8 cellular contexts compared by ENCODE assay signal in genomic region chr22:44710474-44711235, GRCh38. TPM values are rescaled to one million over a fixed set of nuclear protein-coding genes. Genes with fewer than 3 reads are reported as not detected.
A peak's percentile ranks its signal among the peaks of the same experiment; 100 is the strongest.
DNase-seq lines count a peak whose midpoint lies in the region; ATAC-seq lines count a peak whose summit lies in the region.

No MANE protein-coding gene starts in this region.

- H3K27ac ChIP-seq in duodenal mucosa (ENCODE audit: low read depth, low read length): peak overlapping the region; percentile 67

- peaks cover 0 to 12% of the 10 kb centered on the region in 2 donors for H3K36me3 ChIP-seq in duodenal mucosa (ENCODE audit: control insufficient read depth in 1 of 2, insufficient read depth in 2 of 2, low read length in 2 of 2)

- no peaks in the 10 kb centered on the region for H3K27me3 ChIP-seq in duodenal mucosa (ENCODE audit: control insufficient read depth in 1 of 2, insufficient read depth in 2 of 2, low read length in 2 of 2)

- no peaks in the 10 kb centered on the region for H3K9me3 ChIP-seq in duodenal mucosa (ENCODE audit: control insufficient read depth in 1 of 2, low read length in 2 of 2)

- no peak for ATAC-seq in GM21526 (IDR thresholded peaks at IDR 0.05; ENCODE audit: low FRiP score, unreplicated experiment)
- ATAC-seq in left cardiac atrium: no peak
- ATAC-seq in GM19397 (IDR thresholded peaks at IDR 0.05; ENCODE audit: unreplicated experiment): no peak

- intact Hi-C loops in left cardiac atrium (cut with DNase I): no loop called here

- peak; percentile 9 for DNase-seq in NCI-H2029 (lab: John Stamatoyannopoulos, UW)
- no peak for DNase-seq in NCI-H2029 treated with DMSO at 0.1 percent for 48 hours (lab: John Stamatoyannopoulos, UW)
- peak; percentile 19 for DNase-seq in NCI-H526 treated with DMSO at 0.1 percent for 48 hours (lab: John Stamatoyannopoulos, UW)
- DNase-seq in stimulated activated CD8-positive, alpha-beta memory T cell treated with anti-CD3 and anti-CD28 coated beads, Interleukin-2, amount 100 ng/mL, for 48 hours (ENCODE audit: low read depth in 2 of 2): peak; percentile 36 to 48
- no peak for DNase-seq in left cardiac atrium

- H3K9ac ChIP-seq in duodenal mucosa (ENCODE audit: low read depth in 1 of 2, low read length in 2 of 2): peak overlapping the region; percentile 55 to 59

- H3K4me3 ChIP-seq in duodenal mucosa (ENCODE audit: low read depth in 1 of 2, low read length in 2 of 2): peak overlapping the region; percentile 10 to 43

- H3K4me1 ChIP-seq in duodenal mucosa (ENCODE audit: control insufficient read depth in 1 of 2, insufficient read depth in 2 of 2, low read length in 2 of 2): peaks cover 41 to 48% of the 10 kb centered on the region in 2 donors

RNA-seq across cellular contexts. Expression of gene PRR5, which starts 8.7 kb away (rescaled TPM):
- total RNA-seq in left cardiac atrium: 10 to 100 TPM; 15.3 to 19.1 TPM

RNA-seq across cellular contexts. Expression of gene ARHGAP8, which starts 41.7 kb away (rescaled TPM):
- total RNA-seq in left cardiac atrium: under 1 TPM; 0.32 to 0.89 TPM

Comparison
In these comparisons a context has a peak if more than half of its experiments do, and no peak if none do; other contexts are left out.
1. DNase-seq: peak in NCI-H2029 (single experiment), NCI-H526 treated with DMSO at 0.1 percent for 48 hours (single experiment) and stimulated activated CD8-positive, alpha-beta memory T cell treated with anti-CD3 and anti-CD28 coated beads, Interleukin-2, amount 100 ng/mL, for 48 hours (2 of 2); none in NCI-H2029 treated with DMSO at 0.1 percent for 48 hours (single experiment) and left cardiac atrium (single experiment).